13 cellular contexts compared by ENCODE assay signal in genomic region chr7:50315193-50315592, GRCh38. TPM values are rescaled to one million over a fixed set of nuclear protein-coding genes. Genes with fewer than 3 reads are reported as not detected.
A peak's percentile ranks its signal among the peaks of the same experiment; 100 is the strongest.
DNase-seq lines count a peak whose midpoint lies in the region; ATAC-seq, FAIRE-seq and TF ChIP-seq lines count a peak whose summit lies in the region.
"Had no signal": no experiment of that assay in that cellular context is flagged by ENCODE, and none has a peak within 500 bp of the region (broad histone marks: within the 10 kb centered on the region; RNA-seq: fewer than 3 reads in every experiment).

No MANE protein-coding gene starts in this region.

- H3K4me3 ChIP-seq in CD8-positive, alpha-beta T cell (ENCODE audit: low read depth, low read length), result peak overlapping the region; percentile 52
- H3K4me3 ChIP-seq in Loucy (ENCODE audit: low read length, poor library complexity, severe bottlenecking), result peak overlapping the region; percentile 56
- H3K4me3 ChIP-seq in GM12878, result peak overlapping the region; percentile 23; the same call in 1 of the 2 replicates
- no peak overlapping the region for H3K4me3 ChIP-seq in right cardiac atrium (ENCODE audit: low read length)
- H3K4me3 ChIP-seq: body of pancreas, sigmoid colon, SK-N-MC had no signal

- H3K4me1 ChIP-seq in CD8-positive, alpha-beta T cell (ENCODE audit: insufficient read depth, low read length), result peaks cover 99% of the 10 kb centered on the region
- H3K4me1 ChIP-seq in Loucy (ENCODE audit: insufficient read depth, low read length, poor library complexity, severe bottlenecking) (peaks cover 77% of the 10 kb centered on the region), GM12878 (ENCODE audit: control insufficient read depth, insufficient read depth, low read length) (peaks cover 41% of the 10 kb centered on the region), right cardiac atrium (ENCODE audit: control insufficient read depth, insufficient read depth, low read length) (no peaks in the 10 kb centered on the region)
- H3K4me1 ChIP-seq: body of pancreas, sigmoid colon had no signal

- ATAC-seq in CD8-positive, alpha-beta T cell, result no peak
- ATAC-seq in GM12878, result peak; percentile 5; the same call in 2 of the 3 replicates
- ATAC-seq in right cardiac atrium, result no peak
- ATAC-seq: body of pancreas had no signal

- intact Hi-C loops in CD8-positive, alpha-beta T cell (cut with DNase I, micrococcal nuclease), result loop anchor here (1.0 to 5.0 kb wide), 2 partner anchors 9 to 173 kb away; no protein-coding TSS in a partner anchor
- intact Hi-C loops in GM12878 (cut with micrococcal nuclease; ENCODE audit: unreplicated experiment) (no loop called here), right cardiac atrium (cut with DNase I) (no loop called here)

- no peaks in the 10 kb centered on the region for H3F3A ChIP-seq in Loucy (ENCODE audit: low read depth)

- peaks cover 4% of the 10 kb centered on the region for H3K36me3 ChIP-seq in CD8-positive, alpha-beta T cell (ENCODE audit: insufficient read depth, low read length)
- H3K36me3 ChIP-seq in Loucy (ENCODE audit: insufficient read depth, low read length) (peaks cover 18% of the 10 kb centered on the region; the same call in 1 of the 2 replicates), GM12878 (ENCODE audit: control insufficient read depth in 2 of 2, insufficient read depth in 2 of 2, low read length in 1 of 2) (peaks cover 3 to 12% of the 10 kb centered on the region in 2 experiments; a peak in 3 of 4 replicates)
- H3K36me3 ChIP-seq: sigmoid colon had no signal

- POLR2A ChIA-PET in CD8-positive, alpha-beta T cell (lab: Charles Lee), result interaction anchor here (1.5 to 25.1 kb wide), 6 partner anchors 2 to 110 kb away, joined by 3 to 1039 read pairs (median 210); partner anchors contain the start of gene IKZF1
- POLR2A ChIA-PET in GM12878 (lab: Charles Lee), result interaction anchor here (0.8 to 12.6 kb wide), 8 partner anchors 8 to 44 kb away, joined by 3 to 165 read pairs (median 4); partner anchors contain the start of gene IKZF1

- peak overlapping the region; percentile 58 for H3K9ac ChIP-seq in Loucy (ENCODE audit: low read depth, low read length, poor library complexity, severe bottlenecking)
- peak overlapping the region; percentile 2; the same call in 1 of the 2 replicates for H3K9ac ChIP-seq in GM12878 (ENCODE audit: control insufficient read depth, insufficient read depth, low read length)

- H3K4me3 Mint-ChIP-seq in CD8-positive, alpha-beta T cell, result peak overlapping the region; percentile 93
- peak overlapping the region; percentile 28 for H3K4me3 Mint-ChIP-seq in neural crest cell

- no peak for TF ChIP-seq RAD21 in GM12878 (IDR thresholded peaks at IDR 0.05; ENCODE audit: insufficient read depth, low read depth, low read length)

- peaks cover 36% of the 10 kb centered on the region for H3K36me3 Mint-ChIP-seq in CD8-positive, alpha-beta T cell
- no peaks in the 10 kb centered on the region for H3K36me3 Mint-ChIP-seq in neural crest cell (ENCODE audit: low read depth)

- TF ChIP-seq CTCF in CD8-positive, alpha-beta T cell (IDR thresholded peaks at IDR 0.05), result no peak
- TF ChIP-seq CTCF in Loucy (conservative IDR thresholded peaks at IDR 0.05; ENCODE audit: low read length) (no peak), GM12878 (IDR thresholded peaks at IDR 0.05 in 2 of 3, conservative IDR thresholded peaks at IDR 0.05 in 1 of 3; ENCODE audit: control insufficient read depth in 2 of 3, extremely low read depth in 1 of 3, insufficient read depth in 1 of 3, low read depth in 3 of 3, low read length in 3 of 3) (no peak), neural crest cell (conservative IDR thresholded peaks at IDR 0.05) (no peak)

- H3K27ac Mint-ChIP-seq in CD8-positive, alpha-beta T cell, result peak overlapping the region; percentile 96
- no peak overlapping the region for H3K27ac Mint-ChIP-seq in neural crest cell (ENCODE audit: unreplicated experiment)

- in situ Hi-C loops in GM12878 (cut with MboI), result no loop called here

- no peaks in the 10 kb centered on the region for H3K9me2 ChIP-seq in Loucy (replicated peaks; ENCODE audit: low read depth, low read length)

- no peaks in the 10 kb centered on the region for H3K9me3 Mint-ChIP-seq in CD8-positive, alpha-beta T cell
- no peaks in the 10 kb centered on the region for H3K9me3 Mint-ChIP-seq in neural crest cell

- CTCF ChIA-PET in CD8-positive, alpha-beta T cell (lab: Charles Lee), result interaction anchor here (0.9 to 25.1 kb wide), 15 partner anchors 9 to 110 kb away, joined by 3 to 494 read pairs (median 6); partner anchors contain the start of gene IKZF1
- CTCF ChIA-PET in GM12878 (lab: Yijun Ruan, JAX), result interaction anchor here (0.6 to 14.5 kb wide), 10 partner anchors 10 to 170 kb away, joined by 4 to 250 read pairs (median 5); no protein-coding TSS in a partner anchor

- whole genome bisulfite sequencing in GM12878 (ENCODE audit: insufficient coverage, insufficient replicate concordance, low lambda C conversion rate, missing lambda C conversion rate), result 6% methylated on average over 3 of the region's 3 CpGs
- WGBS in right cardiac atrium, result 54% methylated on average over 3 of the region's 3 CpGs

- peaks cover 94% of the 10 kb centered on the region for H3K4me1 Mint-ChIP-seq in CD8-positive, alpha-beta T cell (ENCODE audit: low read depth)
- peaks cover 44% of the 10 kb centered on the region for H3K4me1 Mint-ChIP-seq in neural crest cell

- SMC1A ChIA-PET in GM12878 (lab: Charles Lee; ENCODE audit: uncharacterized antibody, unreplicated experiment), result interaction anchor here (0.8 to 12.9 kb wide), 16 partner anchors 8 to 195 kb away, joined by 3 to 356 read pairs (median 10); partner anchors contain the start of gene IKZF1

- no peaks in the 10 kb centered on the region for H3K27me3 ChIP-seq in CD8-positive, alpha-beta T cell (ENCODE audit: insufficient read depth, low read length)
- H3K27me3 ChIP-seq in Loucy (ENCODE audit: insufficient read depth, low read length, poor library complexity, severe bottlenecking) (no peaks in the 10 kb centered on the region), GM12878 (replicated peaks in 1 of 2; ENCODE audit: control insufficient read depth in 2 of 2, insufficient read depth in 2 of 2, low read length in 1 of 2) (no peaks in the 10 kb centered on the region), right cardiac atrium (ENCODE audit: control insufficient read depth, insufficient read depth) (peaks cover 4% of the 10 kb centered on the region)
- H3K27me3 ChIP-seq: body of pancreas had no signal

- DNase-seq in CD8-positive, alpha-beta T cell, result peak in 1 of 7 experiments; percentile 40
- DNase-seq in GM12878 (ENCODE audit: low read depth, low spot score) (no peak), neural crest cell (ENCODE audit: low read depth, low spot score) (no peak), activated gamma-delta T cell (lab: John Stamatoyannopoulos, UW) (no peak), DMS53 (lab: John Stamatoyannopoulos, UW) (no peak), HuH-7.5 (ENCODE audit: low spot score) (no peak), right cardiac atrium (no peak)
- DNase-seq: body of pancreas, COR-L47, NCI-H1048, sigmoid colon had no signal

- peak overlapping the region; percentile 96 for H3K27ac ChIP-seq in CD8-positive, alpha-beta T cell (ENCODE audit: low read depth, low read length)
- H3K27ac ChIP-seq in GM12878 (ENCODE audit: control insufficient read depth, insufficient read depth), result peak overlapping the region; percentile 42
- no peak overlapping the region for H3K27ac ChIP-seq in right cardiac atrium (ENCODE audit: low read length)
- H3K27ac ChIP-seq: body of pancreas, sigmoid colon, SK-N-MC had no signal

- H3K4me2 ChIP-seq in Loucy (ENCODE audit: low read depth, low read length, poor library complexity, severe bottlenecking), result peak overlapping the region; percentile 79
- peak overlapping the region; percentile 82 for H3K4me2 ChIP-seq in GM12878 (ENCODE audit: control insufficient read depth, insufficient read depth)

- H3K79me2 ChIP-seq in Loucy (ENCODE audit: insufficient read depth, low read length), result peaks cover 99% of the 10 kb centered on the region
- H3K79me2 ChIP-seq in GM12878 (ENCODE audit: control insufficient read depth, insufficient read depth, low read length), result peaks cover 92% of the 10 kb centered on the region

- H3K9me3 ChIP-seq in CD8-positive, alpha-beta T cell (ENCODE audit: low read length), result no peaks in the 10 kb centered on the region
- H3K9me3 ChIP-seq in Loucy (ENCODE audit: insufficient read depth, low read depth, low read length) (no peaks in the 10 kb centered on the region), GM12878 (replicated peaks; ENCODE audit: control insufficient read depth, insufficient read depth, low read length) (no peaks in the 10 kb centered on the region), right cardiac atrium (ENCODE audit: control insufficient read depth, low read length) (no peaks in the 10 kb centered on the region)
- H3K9me3 ChIP-seq: body of pancreas, sigmoid colon had no signal

- TF ChIP-seq EP300 in GM12878 (IDR thresholded peaks at IDR 0.05; ENCODE audit: borderline replicate concordance in 1 of 2, control insufficient read depth in 1 of 2, low read depth in 2 of 2, low read length in 2 of 2), result no peak

- H2AFZ ChIP-seq in Loucy (ENCODE audit: low read length) (no peak overlapping the region), GM12878 (ENCODE audit: control insufficient read depth, low read depth, low read length) (no peak overlapping the region)

- H3K27me3 Mint-ChIP-seq in CD8-positive, alpha-beta T cell (ENCODE audit: low read depth), result no peaks in the 10 kb centered on the region
- peaks cover 6% of the 10 kb centered on the region for H3K27me3 Mint-ChIP-seq in neural crest cell (ENCODE audit: low read depth)

- BruUV-seq in GM12878 (replicated peaks; lab: Mats Ljungman, UMichigan), result no TSS peak

- no peak for FAIRE-seq in GM12878 (lab: Jason Lieb, UNC)

- RAD21 ChIA-PET in GM12878 (lab: Charles Lee; ENCODE audit: unreplicated experiment), result interaction anchor here (0.7 to 13.0 kb wide), 11 partner anchors 11 to 110 kb away, joined by 3 to 293 read pairs (median 6); partner anchors contain the start of gene IKZF1

- H4K20me1 ChIP-seq in Loucy (ENCODE audit: insufficient read depth, low read length, poor library complexity, severe bottlenecking) (peaks cover 11% of the 10 kb centered on the region), GM12878 (ENCODE audit: control insufficient read depth, insufficient read depth) (no peaks in the 10 kb centered on the region; the same call in 1 of the 2 replicates)

- no peak for TF ChIP-seq POLR2A in GM12878 (IDR thresholded peaks at IDR 0.05; ENCODE audit: low read depth, low read length)

RNA-seq across cellular contexts. Expression of gene IKZF1, which starts 10.7 kb away (rescaled TPM):
- total RNA-seq in CD8-positive, alpha-beta T cell, result 100 to 1,000 TPM; 248 TPM
- total RNA-seq in GM12878 (2013; cell fraction: nucleolus; rRNA removed), result 250 and 261 TPM in 2 replicates
- total RNA-seq in GM12878 (2014; rRNA removed), result 101 and 104 TPM in 2 replicates
- total RNA-seq in GM12878 (2014; rRNA removed; fragmentation: Illumina TruSeq; extraction: Trizol), result 69.5 and 70.2 TPM in 2 replicates
- total RNA-seq in GM12878 (2021), result 125 and 131 TPM in 2 replicates
- 23.9 TPM for polyA plus RNA-seq in GM12878 (2011; ENCODE audit: low read depth)
- 58.5 and 61.7 TPM in 2 replicates for polyA plus RNA-seq in GM12878 (2011; rRNA removed)
- polyA plus RNA-seq in GM12878 (2011; cell fraction: cytosol; rRNA removed), result 60.4 and 68.7 TPM in 2 replicates
- polyA plus RNA-seq in GM12878 (2011; cell fraction: nucleus; rRNA removed), result 76.4 and 80.1 TPM in 2 replicates
- 30.9 and 31.5 TPM in 2 replicates for polyA plus RNA-seq in GM12878 (2012)
- polyA plus RNA-seq in GM12878 (2014; fragmentation: Illumina TruSeq; extraction: Trizol), result 73.0 and 73.8 TPM in 2 replicates
- 10 to 100 TPM; 27.2 to 29.8 TPM for polyA plus RNA-seq in GM12878 (2014; fragmentation: Nextera tagmentation; extraction: Ambion mirVana)
- polyA plus RNA-seq in GM12878 (2014; rRNA removed), result 60.3 and 64.2 TPM in 2 replicates
- polyA plus RNA-seq in GM12878 (2016; fragmentation: Nextera tagmentation; extraction: Ambion mirVana), result 10 to 100 TPM; 82.5 to 95.3 TPM
- 133 and 138 TPM in 2 replicates for polyA minus RNA-seq in GM12878 (2011; rRNA and poly(A)+ RNA removed)
- 59.5 and 62.5 TPM in 2 replicates for polyA minus RNA-seq in GM12878 (2011; cell fraction: cytosol; rRNA and poly(A)+ RNA removed)
- polyA minus RNA-seq in GM12878 (2011; cell fraction: nucleus; rRNA and poly(A)+ RNA removed), result 108 and 193 TPM in 2 replicates
- total RNA-seq in neural crest cell, result 5.9 and 8.5 TPM in 2 replicates
- total RNA-seq in right cardiac atrium, result 1 to 10 TPM; 3.4 to 6.8 (median 4.2) TPM
- 0.54 TPM for polyA plus RNA-seq in right cardiac atrium

Comparison
In these comparisons a context has a peak if more than half of its experiments do, and no peak if none do; other contexts are left out.
1. intact Hi-C loops: an anchor here in CD8-positive, alpha-beta T cell (1.0 to 5.0 kb wide); none called in GM12878 and right cardiac atrium.